42 cellular contexts compared by ENCODE assay signal in genomic region chr16:28895609-28896008, GRCh38. TPM values are rescaled to one million over a fixed set of nuclear protein-coding genes. Genes with fewer than 3 reads are reported as not detected.
"Had no signal": no experiment of that assay in that cellular context is flagged by ENCODE, and none has a peak within 500 bp of the region (broad histone marks: within the 10 kb centered on the region; RNA-seq: fewer than 3 reads in every experiment).

No MANE protein-coding gene starts in this region.

- H3K27me3 ChIP-seq: adrenal gland, ascending aorta, body of pancreas, brain microvascular endothelial cell, breast epithelium, cardiac muscle cell had no signal

- H3K4me3 ChIP-seq: adrenal gland, ascending aorta, body of pancreas, breast epithelium, cardiac muscle cell had no signal

- H3K36me3 Mint-ChIP-seq: activated naive CD4-positive, alpha-beta T cell treated with anti-CD3 and anti-CD28 coated beads, Interleukin-2, amount 10 ng/mL, durations not matched to agents 7 days and 5 days; activated naive CD4-positive, alpha-beta T cell treated with anti-CD3 and anti-CD28 coated beads, Interleukin-2, amount 50 U/mL, for 24 hours; activated naive CD4-positive, alpha-beta T cell treated with anti-CD3 and anti-CD28 coated beads, Interleukin-2, amount 50 U/mL, for 72 hours; activated naive CD8-positive, alpha-beta T cell; activated naive CD8-positive, alpha-beta T cell treated with anti-CD3 and anti-CD28 coated beads for 36 hours; activated naive CD8-positive, alpha-beta T cell treated with anti-CD3 and anti-CD28 coated beads, Interleukin-2, amount 10 ng/mL, durations not matched to agents 7 days and 5 days had no signal

- H3K27ac Mint-ChIP-seq: activated naive CD4-positive, alpha-beta T cell treated with anti-CD3 and anti-CD28 coated beads for 36 hours; activated naive CD4-positive, alpha-beta T cell treated with anti-CD3 and anti-CD28 coated beads, Interleukin-2, amount 10 ng/mL, durations not matched to agents 7 days and 5 days; activated naive CD4-positive, alpha-beta T cell treated with anti-CD3 and anti-CD28 coated beads, Interleukin-2, amount 50 U/mL, for 24 hours; activated naive CD8-positive, alpha-beta T cell; activated naive CD8-positive, alpha-beta T cell treated with anti-CD3 and anti-CD28 coated beads for 36 hours; activated naive CD8-positive, alpha-beta T cell treated with anti-CD3 and anti-CD28 coated beads, Interleukin-2, amount 10 ng/mL, durations not matched to agents 7 days and 5 days; activated naive CD8-positive, alpha-beta T cell treated with anti-CD3 and anti-CD28 coated beads, Interleukin-2, amount 50 U/mL, for 24 hours; activated T-cell treated with anti-CD3 and anti-CD28 coated beads, Interleukin-2, amount 50 U/mL, for 24 hours; activated T-cell treated with anti-CD3 and anti-CD28 coated beads, Interleukin-2, amount 50 U/mL, for 72 hours; activated T-helper 1 cell treated with anti-CD3 and anti-CD28 coated beads, Interleukin-12 subunit alpha, Interleukin-12 subunit beta, Interleukin-2, Interleukin-4 antibody, amounts not matched to agents 30 ng/mL and 10 ng/mL and 1 ng/mL, durations not matched to agents 14 hours and 24 hours and 36 hours; activated T-helper 17 cell treated with anti-CD3 and anti-CD28 coated beads, Interleukin-2, amount 50 U/mL, for 72 hours; activated T-helper 2 cell treated with anti-CD3 and anti-CD28 coated beads, Interferon-gamma antibody, Interleukin-2, Interleukin-4, amounts not matched to agents 10 μg/mL and 5 μg/mL and 100 μg/mL, durations not matched to agents 14 hours and 24 hours and 36 hours; brain had no signal

- H3K4me3 Mint-ChIP-seq: activated naive CD4-positive, alpha-beta T cell treated with anti-CD3 and anti-CD28 coated beads for 36 hours; activated naive CD4-positive, alpha-beta T cell treated with anti-CD3 and anti-CD28 coated beads, Interleukin-2, amount 10 ng/mL, durations not matched to agents 7 days and 5 days; activated naive CD4-positive, alpha-beta T cell treated with anti-CD3 and anti-CD28 coated beads, Interleukin-2, amount 50 U/mL, for 24 hours; activated naive CD8-positive, alpha-beta T cell; activated naive CD8-positive, alpha-beta T cell treated with anti-CD3 and anti-CD28 coated beads for 36 hours; activated naive CD8-positive, alpha-beta T cell treated with anti-CD3 and anti-CD28 coated beads, Interleukin-2, amount 10 ng/mL, durations not matched to agents 7 days and 5 days; activated naive CD8-positive, alpha-beta T cell treated with anti-CD3 and anti-CD28 coated beads, Interleukin-2, amount 50 U/mL, for 24 hours; activated T-cell treated with anti-CD3 and anti-CD28 coated beads, Interleukin-2, amount 50 U/mL, for 24 hours; activated T-cell treated with anti-CD3 and anti-CD28 coated beads, Interleukin-2, amount 50 U/mL, for 4 hours; activated T-cell treated with anti-CD3 and anti-CD28 coated beads, Interleukin-2, amount 50 U/mL, for 72 hours; activated T-helper 1 cell treated with anti-CD3 and anti-CD28 coated beads, Interleukin-12 subunit alpha, Interleukin-12 subunit beta, Interleukin-2, Interleukin-4 antibody, amounts not matched to agents 30 ng/mL and 10 ng/mL and 1 ng/mL, durations not matched to agents 14 hours and 24 hours and 36 hours; activated T-helper 17 cell treated with anti-CD3 and anti-CD28 coated beads, Interleukin-2, amount 50 U/mL, for 72 hours; brain; central memory CD8-positive, alpha-beta T cell had no signal

- H3K4me1 Mint-ChIP-seq: activated naive CD4-positive, alpha-beta T cell treated with anti-CD3 and anti-CD28 coated beads, Interleukin-2, amount 50 U/mL, for 24 hours; activated naive CD8-positive, alpha-beta T cell treated with anti-CD3 and anti-CD28 coated beads for 36 hours; activated naive CD8-positive, alpha-beta T cell treated with anti-CD3 and anti-CD28 coated beads, Interleukin-2, amount 10 ng/mL, durations not matched to agents 7 days and 5 days; activated naive CD8-positive, alpha-beta T cell treated with anti-CD3 and anti-CD28 coated beads, Interleukin-2, amount 50 U/mL, for 24 hours; activated T-helper 17 cell treated with anti-CD3 and anti-CD28 coated beads, Interleukin-2, amount 50 U/mL, for 72 hours; brain; central memory CD8-positive, alpha-beta T cell had no signal

- H3K27me3 Mint-ChIP-seq: activated naive CD4-positive, alpha-beta T cell treated with anti-CD3 and anti-CD28 coated beads, Interleukin-2, amount 10 ng/mL, durations not matched to agents 7 days and 5 days; activated naive CD4-positive, alpha-beta T cell treated with anti-CD3 and anti-CD28 coated beads, Interleukin-2, amount 50 U/mL, for 24 hours; activated naive CD8-positive, alpha-beta T cell; activated naive CD8-positive, alpha-beta T cell treated with anti-CD3 and anti-CD28 coated beads for 36 hours; activated naive CD8-positive, alpha-beta T cell treated with anti-CD3 and anti-CD28 coated beads, Interleukin-2, amount 10 ng/mL, durations not matched to agents 7 days and 5 days; activated naive CD8-positive, alpha-beta T cell treated with anti-CD3 and anti-CD28 coated beads, Interleukin-2, amount 50 U/mL, for 24 hours; activated T-cell treated with anti-CD3 and anti-CD28 coated beads, Interleukin-2, amount 50 U/mL, for 24 hours; activated T-helper 17 cell treated with anti-CD3 and anti-CD28 coated beads, Interleukin-2, amount 50 U/mL, for 72 hours; brain; central memory CD8-positive, alpha-beta T cell had no signal

- H3K4me1 ChIP-seq: adrenal gland, ascending aorta, body of pancreas, breast epithelium had no signal

- H3K9me3 ChIP-seq: adrenal gland, ascending aorta, body of pancreas, breast epithelium had no signal

- H3K27ac ChIP-seq: adrenal gland, ascending aorta, body of pancreas, brain microvascular endothelial cell, breast epithelium, cardiac muscle cell had no signal

- FAIRE-seq: astrocyte, bronchial epithelial cell had no signal

- ATAC-seq: activated naive CD4-positive, alpha-beta T cell treated with anti-CD3 and anti-CD28 coated beads, Interleukin-2, amount 50 U/mL, for 72 hours; activated naive CD8-positive, alpha-beta T cell treated with anti-CD3 and anti-CD28 coated beads, Interleukin-2, amount 50 U/mL, for 24 hours; activated T-cell treated with anti-CD3 and anti-CD28 coated beads, Interleukin-2, amount 50 U/mL, for 4 hours; activated T-cell treated with anti-CD3 and anti-CD28 coated beads, Interleukin-2, amount 50 U/mL, for 72 hours; activated T-helper 17 cell treated with anti-CD3 and anti-CD28 coated beads, Interleukin-2, amount 50 U/mL, for 72 hours; body of pancreas had no signal

- H3K36me3 ChIP-seq: adrenal gland, ascending aorta, brain microvascular endothelial cell, breast epithelium, cardiac muscle cell had no signal

- H3K9me3 Mint-ChIP-seq: activated naive CD4-positive, alpha-beta T cell treated with anti-CD3 and anti-CD28 coated beads for 36 hours; activated naive CD4-positive, alpha-beta T cell treated with anti-CD3 and anti-CD28 coated beads, Interleukin-2, amount 10 ng/mL, durations not matched to agents 7 days and 5 days; activated naive CD4-positive, alpha-beta T cell treated with anti-CD3 and anti-CD28 coated beads, Interleukin-2, amount 50 U/mL, for 24 hours; activated naive CD4-positive, alpha-beta T cell treated with anti-CD3 and anti-CD28 coated beads, Interleukin-2, amount 50 U/mL, for 72 hours; activated naive CD8-positive, alpha-beta T cell treated with anti-CD3 and anti-CD28 coated beads for 36 hours; activated naive CD8-positive, alpha-beta T cell treated with anti-CD3 and anti-CD28 coated beads, Interleukin-2, amount 10 ng/mL, durations not matched to agents 7 days and 5 days; activated naive CD8-positive, alpha-beta T cell treated with anti-CD3 and anti-CD28 coated beads, Interleukin-2, amount 50 U/mL, for 24 hours; activated T-cell treated with anti-CD3 and anti-CD28 coated beads, Interleukin-2, amount 50 U/mL, for 24 hours; activated T-cell treated with anti-CD3 and anti-CD28 coated beads, Interleukin-2, amount 50 U/mL, for 4 hours; activated T-cell treated with anti-CD3 and anti-CD28 coated beads, Interleukin-2, amount 50 U/mL, for 72 hours; activated T-helper 1 cell treated with anti-CD3 and anti-CD28 coated beads, Interleukin-12 subunit alpha, Interleukin-12 subunit beta, Interleukin-2, Interleukin-4 antibody, amounts not matched to agents 30 ng/mL and 10 ng/mL and 1 ng/mL, durations not matched to agents 14 hours and 24 hours and 36 hours; activated T-helper 17 cell treated with anti-CD3 and anti-CD28 coated beads, Interleukin-2, amount 50 U/mL, for 72 hours; activated T-helper 2 cell treated with anti-CD3 and anti-CD28 coated beads, Interferon-gamma antibody, Interleukin-2, Interleukin-4, amounts not matched to agents 10 μg/mL and 5 μg/mL and 100 μg/mL, durations not matched to agents 14 hours and 24 hours and 36 hours; brain; central memory CD8-positive, alpha-beta T cell had no signal

- DNase-seq: activated effector memory CD4-positive, alpha-beta T cell treated with anti-CD3 and anti-CD28 coated beads, Interleukin-2, amount 50 U/mL, for 16 hours; activated effector memory CD4-positive, alpha-beta T cell treated with Interleukin-2 at 50 U/mL for 16 hours; activated gamma-delta T cell; activated gamma-delta T cell treated with Interleukin-2 at 50 U/mL for 16 hours; activated naive CD4-positive, alpha-beta T cell; activated naive CD4-positive, alpha-beta T cell treated with anti-CD3 and anti-CD28 coated beads for 36 hours; activated naive CD4-positive, alpha-beta T cell treated with anti-CD3 and anti-CD28 coated beads, Interleukin-2, amount 10 ng/mL, durations not matched to agents 7 days and 5 days; activated naive CD4-positive, alpha-beta T cell treated with anti-CD3 and anti-CD28 coated beads, Interleukin-2, amount 50 U/mL, for 16 hours; activated naive CD4-positive, alpha-beta T cell treated with Interleukin-2 at 50 U/mL for 16 hours; activated naive CD8-positive, alpha-beta T cell treated with anti-CD3 and anti-CD28 coated beads for 36 hours; activated naive CD8-positive, alpha-beta T cell treated with anti-CD3 and anti-CD28 coated beads, Interleukin-2, amount 10 ng/mL, durations not matched to agents 7 days and 5 days; activated naive CD8-positive, alpha-beta T cell treated with anti-CD3 and anti-CD28 coated beads, Interleukin-2, amount 50 U/mL, for 24 hours; activated T-cell treated with anti-CD3 and anti-CD28 coated beads, Interleukin-2, amount 50 U/mL, for 24 hours; activated T-cell treated with anti-CD3 and anti-CD28 coated beads, Interleukin-2, amount 50 U/mL, for 4 hours; activated T-cell treated with anti-CD3 and anti-CD28 coated beads, Interleukin-2, amount 50 U/mL, for 48 hours; activated T-cell treated with anti-CD3 and anti-CD28 coated beads, Interleukin-2, amount 50 U/mL, for 72 hours; adrenal gland; amniotic stem cell; amygdala; anterior cingulate cortex; aorta; body of pancreas; brain microvascular endothelial cell; caudate nucleus; central memory CD4-positive, alpha-beta T cell; cerebellar nuclear complex had no signal

RNA-seq across cellular contexts. Expression of gene ATP2A1, which starts 17.3 kb away (rescaled TPM):
- total RNA-seq: ascending aorta, body of pancreas had no signal

RNA-seq across cellular contexts. Expression of gene CD19, which starts 36.2 kb away (rescaled TPM):
- total RNA-seq: activated T-helper 1 cell treated with anti-CD3 and anti-CD28 coated beads, Interleukin-12 subunit alpha, Interleukin-12 subunit beta, Interleukin-2, Interleukin-4 antibody, amounts not matched to agents 30 ng/mL and 10 ng/mL and 1 ng/mL, durations not matched to agents 14 hours and 24 hours and 36 hours; ascending aorta; astrocyte; body of pancreas; breast epithelium; bronchial epithelial cell; cardiac septum; cerebellum; chondrocyte had no signal
- polyA plus RNA-seq: cardiac muscle cell had no signal
